1 cellular context compared by ENCODE assay signal in genomic region chr1:97942161-97943123, GRCh38.
TF ChIP-seq lines count a peak whose summit lies in the region.

No MANE protein-coding gene starts in this region.

TF ChIP-seq in IMR-90, 13 proteins besides CTCF, POLR2A, EP300 and RAD21:
- TF ChIP-seq USF2 (IDR thresholded peaks at IDR 0.05; ENCODE audit: low read depth, low read length) (no peak), FOS (IDR thresholded peaks at IDR 0.05; ENCODE audit: low read depth, low read length) (no peak), NFE2L2 (IDR thresholded peaks at IDR 0.05; ENCODE audit: low read depth, low read length) (no peak), MXI1 (IDR thresholded peaks at IDR 0.05; ENCODE audit: borderline replicate concordance, low read depth, low read length) (no peak), SMC3 (IDR thresholded peaks at IDR 0.05; ENCODE audit: low read depth, low read length) (no peak), RCOR1 (IDR thresholded peaks at IDR 0.05; ENCODE audit: insufficient replicate concordance, low read length) (no peak), MAFK (IDR thresholded peaks at IDR 0.05; ENCODE audit: low read depth, low read length) (no peak), CEBPB (IDR thresholded peaks at IDR 0.05; ENCODE audit: low read depth, low read length) (no peak)
